1 cellular context compared by ENCODE assay signal in the genomic region with DNA sequence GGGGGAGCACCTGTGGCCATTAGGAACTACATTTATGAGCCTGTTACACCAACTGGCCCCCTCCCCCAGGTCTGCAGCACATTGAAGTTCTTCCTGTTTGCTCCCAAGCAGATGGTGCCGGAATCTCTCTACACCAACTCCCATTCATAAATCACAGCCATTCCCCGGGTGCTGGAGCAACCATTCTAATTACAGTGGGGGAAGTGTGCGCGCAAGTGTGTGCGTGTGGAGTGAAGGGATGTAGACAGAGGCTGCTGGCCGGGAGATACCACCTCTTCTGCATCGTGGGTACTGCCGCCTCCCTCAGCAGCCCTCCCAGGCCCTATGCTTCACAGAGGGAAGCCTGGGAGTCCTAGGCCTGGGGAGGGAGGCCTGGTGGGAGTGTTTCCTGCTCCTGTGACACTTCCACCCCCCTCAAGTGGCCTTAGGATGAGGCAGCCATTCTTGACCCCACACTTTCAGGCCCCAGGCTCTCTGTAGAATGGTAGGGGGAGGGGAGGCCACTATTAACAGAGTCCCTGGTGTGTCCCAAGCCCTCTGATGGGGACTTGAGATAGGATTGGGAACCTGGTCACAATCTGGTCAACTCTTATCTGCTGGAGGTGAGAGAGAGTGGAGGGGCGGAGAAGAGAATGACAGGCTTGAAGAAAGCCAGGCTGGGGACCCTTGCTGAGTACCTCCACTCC.
TF ChIP-seq lines count a peak whose summit lies in the region.

No MANE protein-coding gene starts in this region.

TF ChIP-seq in HEK293, 187 proteins besides CTCF, POLR2A, EP300 and RAD21 (continued from another document):
- TF ChIP-seq PRDM10 (tag by site-specific recombination; IDR thresholded peaks at IDR 0.05) (0 out of 2 replicates have a peak, but pooled peaks have one; percentile 11), ZIC2 (tag by site-specific recombination; IDR thresholded peaks at IDR 0.05) (0 out of 2 replicates have a peak, but pooled peaks have one; percentile 9), GLIS2 (tag by site-specific recombination; IDR thresholded peaks at IDR 0.05) (0 out of 2 replicates have a peak, but pooled peaks have one; percentile 4), GLIS1 (tag by site-specific recombination; IDR thresholded peaks at IDR 0.05) (0 out of 2 replicates have a peak, but pooled peaks have one; percentile 5)
